ENCODE assay signal across 10 cellular contexts in genomic region chr1:85153149-85153891, GRCh38. TPM values are rescaled to one million over a fixed set of nuclear protein-coding genes. Genes with fewer than 3 reads are reported as not detected.
DNase-seq lines count a peak whose midpoint lies in the region; ATAC-seq and TF ChIP-seq lines count a peak whose summit lies in the region.
"Had no signal": no experiment of that assay in that cellular context is flagged by ENCODE, and none has a peak within 500 bp of the region (broad histone marks: within the 10 kb centered on the region; RNA-seq: fewer than 3 reads in every experiment).

No MANE protein-coding gene starts in this region.

- TF ChIP-seq CTCF in right atrium auricular region (IDR thresholded peaks at IDR 0.05) (no peak), progenitor cell of endocrine pancreas (IDR thresholded peaks at IDR 0.05; ENCODE audit: unreplicated experiment) (no peak), osteoblast (IDR thresholded peaks at IDR 0.05; ENCODE audit: extremely low read depth, low read depth, low read length) (no peak), ovary (IDR thresholded peaks at IDR 0.05) (no peak)

- intact Hi-C loops in cardiac septum (cut with DNase I) (no loop called here), ovary (cut with DNase I) (no loop called here)

- no peak overlapping the region for H2AFZ ChIP-seq in osteoblast (ENCODE audit: low read length)
- H2AFZ ChIP-seq: neural progenitor cell had no signal

- no peaks in the 10 kb centered on the region for H3K79me2 ChIP-seq in osteoblast (ENCODE audit: insufficient read depth, low read length)

- no peaks in the 10 kb centered on the region for H4K20me1 ChIP-seq in osteoblast (ENCODE audit: insufficient read depth, low read length)

- no peak overlapping the region for H3K4me3 Mint-ChIP-seq in progenitor cell of endocrine pancreas (ENCODE audit: low read depth)
- H3K4me3 Mint-ChIP-seq: effector memory CD8-positive, alpha-beta T cell; neural progenitor cell had no signal

- no peak overlapping the region for H3K4me2 ChIP-seq in osteoblast (ENCODE audit: insufficient read depth, low read length)
- H3K4me2 ChIP-seq: neural progenitor cell had no signal

- H3K27me3 ChIP-seq in right atrium auricular region (no peaks in the 10 kb centered on the region), osteoblast (ENCODE audit: insufficient read depth, low read length) (no peaks in the 10 kb centered on the region), ovary (no peaks in the 10 kb centered on the region)
- H3K27me3 ChIP-seq: neural progenitor cell had no signal

- H3K4me3 ChIP-seq in right atrium auricular region (no peak overlapping the region), osteoblast (ENCODE audit: insufficient read depth, low read length) (no peak overlapping the region), ovary (no peak overlapping the region)
- H3K4me3 ChIP-seq: neural progenitor cell had no signal

- H3K4me1 ChIP-seq in right atrium auricular region (peaks cover 0 to 16% of the 10 kb centered on the region in 2 donors), osteoblast (ENCODE audit: insufficient read depth, low read length) (peaks cover 7% of the 10 kb centered on the region), ovary (ENCODE audit: insufficient read depth) (no peaks in the 10 kb centered on the region)

- peak; percentile 74 for ATAC-seq in GM21723 (IDR thresholded peaks at IDR 0.05; ENCODE audit: unreplicated experiment)
- peak; percentile 65 for ATAC-seq in HG03342 (IDR thresholded peaks at IDR 0.05; ENCODE audit: unreplicated experiment)
- ATAC-seq: effector memory CD8-positive, alpha-beta T cell had no signal

- H3K9me3 Mint-ChIP-seq in progenitor cell of endocrine pancreas (ENCODE audit: low read depth): no peaks in the 10 kb centered on the region
- H3K9me3 Mint-ChIP-seq: effector memory CD8-positive, alpha-beta T cell; neural progenitor cell had no signal

- no peak for TF ChIP-seq POLR2A in ovary (IDR thresholded peaks at IDR 0.05)

- peaks cover 29% of the 10 kb centered on the region for H3K4me1 Mint-ChIP-seq in progenitor cell of endocrine pancreas (ENCODE audit: low read depth)

- H3K27ac ChIP-seq in right atrium auricular region: peak overlapping the region; percentile 22 to 54
- H3K27ac ChIP-seq in osteoblast (ENCODE audit: low read depth, low read length): no peak overlapping the region
- H3K27ac ChIP-seq in ovary: no peak overlapping the region
- H3K27ac ChIP-seq: neural progenitor cell had no signal

- H3K36me3 ChIP-seq in right atrium auricular region: no peaks in the 10 kb centered on the region
- no peaks in the 10 kb centered on the region for H3K36me3 ChIP-seq in osteoblast (ENCODE audit: insufficient read depth, low read length)
- H3K36me3 ChIP-seq in ovary: no peaks in the 10 kb centered on the region
- H3K36me3 ChIP-seq: neural progenitor cell had no signal

- 59 to 64% (median 62%) methylated on average over 4 of the region's 4 CpGs for WGBS in ovary, 3 donors

- H3K9me3 ChIP-seq in right atrium auricular region: no peaks in the 10 kb centered on the region
- no peaks in the 10 kb centered on the region for H3K9me3 ChIP-seq in osteoblast (ENCODE audit: low read depth, low read length)
- no peaks in the 10 kb centered on the region for H3K9me3 ChIP-seq in ovary

- no peak for DNase-seq in right atrium auricular region (ENCODE audit: low spot score)
- DNase-seq in cardiac septum (ENCODE audit: low spot score): no peak
- DNase-seq in progenitor cell of endocrine pancreas (ENCODE audit: low spot score, unreplicated experiment): no peak
- DNase-seq in osteoblast (ENCODE audit: insufficient read length, low spot score, missing footprints): no peak
- no peak for DNase-seq in ovary
- DNase-seq in activated CD4-positive, alpha-beta T cell treated with anti-CD3 and anti-CD28 coated beads for 1 hour: no peak
- DNase-seq: effector memory CD8-positive, alpha-beta T cell had no signal

- H3K36me3 Mint-ChIP-seq in progenitor cell of endocrine pancreas (ENCODE audit: insufficient read depth): peaks cover 3% of the 10 kb centered on the region
- H3K36me3 Mint-ChIP-seq: neural progenitor cell had no signal

- H3K27ac Mint-ChIP-seq in progenitor cell of endocrine pancreas: peak overlapping the region; percentile 61
- H3K27ac Mint-ChIP-seq: effector memory CD8-positive, alpha-beta T cell; neural progenitor cell had no signal

- TF ChIP-seq EP300 in ovary (IDR thresholded peaks at IDR 0.05): no peak

- H3K27me3 Mint-ChIP-seq in progenitor cell of endocrine pancreas: no peaks in the 10 kb centered on the region

RNA-seq across cellular contexts. Expression of gene SYDE2, which starts 47.5 kb away (rescaled TPM):
- 10 to 100 TPM; 15.4 to 21.8 TPM for total RNA-seq in right atrium auricular region
- total RNA-seq in cardiac septum: 20.2 TPM
- total RNA-seq in progenitor cell of endocrine pancreas: 24.2 and 24.6 TPM in 2 replicates
- total RNA-seq in osteoblast: 13.0 and 13.8 TPM in 2 replicates
- total RNA-seq in ovary: 10 to 100 TPM in 2 of 7 donors, 1 to 10 TPM in 5; 6.7 to 12.3 (median 7.8) TPM
- polyA plus RNA-seq in ovary: 1 to 10 TPM; 1.2 to 2.3 TPM

Comparison
In these comparisons a context has a peak if more than half of its experiments do, and no peak if none do; other contexts are left out.
1. H3K27ac ChIP-seq: peak in right atrium auricular region (2 of 2); none in osteoblast (single experiment) and ovary (0 of 2).